In genomic region chr17:4004517-4005295, GRCh38 we compare ENCODE assay signal across 1 cellular context.
A peak's percentile ranks its signal among the peaks of the same experiment; 100 is the strongest.
TF ChIP-seq lines count a peak whose summit lies in the region.

No MANE protein-coding gene starts in this region.

TF ChIP-seq in WTC11, 78 proteins besides CTCF, POLR2A, EP300 and RAD21 (continued from another document):
- TF ChIP-seq E2F4 (CRISPR knock-in tag; IDR thresholded peaks at IDR 0.05; ENCODE audit: borderline replicate concordance, low read depth) (no peak), ZSCAN18 (CRISPR knock-in tag; IDR thresholded peaks at IDR 0.05) (no peak), AR (CRISPR knock-in tag; IDR thresholded peaks at IDR 0.05) (no peak), ZNF423 (CRISPR knock-in tag; IDR thresholded peaks at IDR 0.05) (no peak), FOXK1 (CRISPR knock-in tag; IDR thresholded peaks at IDR 0.05) (no peak), HMGA2 (CRISPR knock-in tag; IDR thresholded peaks at IDR 0.05) (no peak), ZNF671 (CRISPR knock-in tag; IDR thresholded peaks at IDR 0.05) (no peak), ZNF396 (CRISPR knock-in tag; IDR thresholded peaks at IDR 0.05; ENCODE audit: borderline replicate concordance) (no peak), AFF4 (CRISPR knock-in tag; IDR thresholded peaks at IDR 0.05; ENCODE audit: borderline replicate concordance) (no peak), IRF2 (CRISPR knock-in tag; IDR thresholded peaks at IDR 0.05; ENCODE audit: borderline replicate concordance, low read depth) (no peak), HMGXB4 (CRISPR knock-in tag; IDR thresholded peaks at IDR 0.05) (no peak), USF2 (CRISPR knock-in tag; IDR thresholded peaks at IDR 0.05) (peak; percentile 68), RELA (CRISPR knock-in tag; IDR thresholded peaks at IDR 0.05; ENCODE audit: borderline replicate concordance) (no peak), STAT6 (CRISPR knock-in tag; conservative IDR thresholded peaks at IDR 0.05; ENCODE audit: low read depth) (no peak), ZNF425 (CRISPR knock-in tag; conservative IDR thresholded peaks at IDR 0.05) (no peak), ZNF317 (CRISPR knock-in tag; IDR thresholded peaks at IDR 0.05; ENCODE audit: borderline replicate concordance, low read depth) (no peak), ZMAT4 (CRISPR knock-in tag; IDR thresholded peaks at IDR 0.05) (no peak), NFE2L1 (CRISPR knock-in tag; IDR thresholded peaks at IDR 0.05) (peak; percentile 15; the same call in 1 of the 2 replicates)
